In genomic region chr5:127210082-127210481, GRCh38 we compare ENCODE assay signal across 18 cellular contexts.
DNase-seq lines count a peak whose midpoint lies in the region; ATAC-seq, FAIRE-seq and TF ChIP-seq lines count a peak whose summit lies in the region.
"Had no signal": no experiment of that assay in that cellular context is flagged by ENCODE, and none has a peak within 500 bp of the region (broad histone marks: within the 10 kb centered on the region; RNA-seq: fewer than 3 reads in every experiment).

No MANE protein-coding gene starts in this region.

- WGBS in H1 (ENCODE audit: extremely low coverage in 1 of 2, insufficient coverage in 1 of 2, insufficient read length in 1 of 2, insufficient replicate concordance in 2 of 2, low coverage in 1 of 2, low lambda C conversion rate in 2 of 2, missing lambda C conversion rate in 1 of 2), 2 experiments, result 80% methylated on average over 3 of the region's 3 CpGs; no CpG with 5 or more reads in 1 of the 2 experiments

- H3K79me2 ChIP-seq in H1 (ENCODE audit: control insufficient read depth in 1 of 2, insufficient read depth in 2 of 2, low read length in 2 of 2), result no peaks in the 10 kb centered on the region

- H3K4ac ChIP-seq in H1 (replicated peaks; ENCODE audit: insufficient read length, low read depth, low read length), result no peak overlapping the region

- H3K4me2 ChIP-seq in H1 (ENCODE audit: insufficient read depth in 1 of 2, low read depth in 2 of 2, low read length in 2 of 2), result no peak overlapping the region
- H3K4me2 ChIP-seq: PC-9 had no signal

- H3K79me1 ChIP-seq in H1 (ENCODE audit: low read depth, low read length), result no peaks in the 10 kb centered on the region

- no peaks in the 10 kb centered on the region for H3K36me3 ChIP-seq in HEK293 (ENCODE audit: control insufficient read depth in 2 of 2, insufficient read depth in 1 of 2, low read length in 2 of 2)
- H3K36me3 ChIP-seq in H1 (ENCODE audit: control insufficient read depth in 2 of 4, insufficient read depth in 4 of 4, low read length in 3 of 4), result no peaks in the 10 kb centered on the region

- H2BK120ac ChIP-seq in H1 (replicated peaks; ENCODE audit: low read depth, low read length), result no peak overlapping the region

- no peak overlapping the region for H3K14ac ChIP-seq in H1 (ENCODE audit: insufficient read length)

- no peak for FAIRE-seq in H1 (lab: Jason Lieb, UNC)
- FAIRE-seq: keratinocyte had no signal

- H4K5ac ChIP-seq in H1 (ENCODE audit: insufficient read length, low read depth, low read length), result no peak overlapping the region

- H3K4me3 ChIP-seq in HEK293 (ENCODE audit: low read depth, low read length) (no peak overlapping the region), H1 (ENCODE audit: extremely low read depth in 1 of 4, insufficient read depth in 2 of 4, low read depth in 3 of 4, low read length in 4 of 4) (no peak overlapping the region)
- H3K4me3 ChIP-seq: lung, PC-9 had no signal

- POLR2A ChIA-PET in HEK293 (lab: Yijun Ruan, JAX) (no interaction called here), H1 (lab: Charles Lee; ENCODE audit: partially characterized antibody) (no interaction called here)

- H3K18ac ChIP-seq in H1 (ENCODE audit: extremely low read depth, low read length), result no peak overlapping the region

- no peak for TF ChIP-seq EP300 in H1 (IDR thresholded peaks at IDR 0.05; ENCODE audit: borderline replicate concordance in 1 of 2, low read depth in 2 of 2, low read length in 2 of 2)

- TF ChIP-seq POLR2A in H1 (IDR thresholded peaks at IDR 0.05; ENCODE audit: control extremely low read depth in 1 of 2, low read depth in 2 of 2, low read length in 2 of 2), result no peak

- no peaks in the 10 kb centered on the region for H4K20me1 ChIP-seq in H1 (replicated peaks in 1 of 2; ENCODE audit: control insufficient read depth in 1 of 2, insufficient read depth in 2 of 2, low read length in 2 of 2)

- no peak overlapping the region for H3K27ac ChIP-seq in HEK293 (ENCODE audit: extremely low read depth, low read depth, low read length)
- no peak overlapping the region for H3K27ac ChIP-seq in H1 (ENCODE audit: low read depth, low read length)
- no peak overlapping the region for H3K27ac ChIP-seq in caudate nucleus (ENCODE audit: low read depth, low read length)
- H3K27ac ChIP-seq: epithelial cell of prostate, foreskin keratinocyte, PC-9 had no signal

- H2BK20ac ChIP-seq in H1 (ENCODE audit: low read length), result no peak overlapping the region

- H3K9me3 ChIP-seq in HEK293 (ENCODE audit: control insufficient read depth, insufficient read depth, low read depth, low read length) (no peaks in the 10 kb centered on the region), H1 (ENCODE audit: insufficient read depth in 2 of 2, low read depth in 1 of 2, low read length in 1 of 2) (no peaks in the 10 kb centered on the region)

- H3K9ac ChIP-seq in H1 (replicated peaks in 1 of 4; ENCODE audit: extremely low read depth in 1 of 4, low read depth in 3 of 4, low read length in 3 of 4), result no peak overlapping the region

- H4K8ac ChIP-seq in H1 (ENCODE audit: extremely low read depth, insufficient read depth, low read length), result no peak overlapping the region

- CTCF ChIA-PET in HEK293 (lab: Yijun Ruan, JAX) (no interaction called here), H1 (lab: Charles Lee; ENCODE audit: partially characterized antibody) (no interaction called here)

- H3K4me1 ChIP-seq in HEK293 (ENCODE audit: control insufficient read depth, insufficient read depth, low read length), result peaks cover 8% of the 10 kb centered on the region
- H3K4me1 ChIP-seq in H1 (replicated peaks in 1 of 4; ENCODE audit: control insufficient read depth in 3 of 4, insufficient read depth in 4 of 4, low read length in 3 of 4), result peaks cover 0 to 4% (median 0%) of the 10 kb centered on the region in 4 experiments; a peak in 3 of 7 replicates

- H4K91ac ChIP-seq in H1 (replicated peaks; ENCODE audit: insufficient read length, low read length), result no peak overlapping the region

- TF ChIP-seq CTCF in HEK293 (tag by site-specific recombination; IDR thresholded peaks at IDR 0.05) (no peak), H1 (IDR thresholded peaks at IDR 0.05; ENCODE audit: control extremely low read depth in 1 of 3, insufficient read depth in 1 of 3, low read depth in 1 of 3, low read length in 3 of 3) (no peak)

- ATAC-seq in GM21526 (IDR thresholded peaks at IDR 0.05; ENCODE audit: low FRiP score, unreplicated experiment), result no peak
- no peak for ATAC-seq in HG03097 (IDR thresholded peaks at IDR 0.05; ENCODE audit: low FRiP score, unreplicated experiment)
- ATAC-seq: foreskin keratinocyte, HCT116 had no signal

- H2BK15ac ChIP-seq in H1 (ENCODE audit: low read length), result no peak overlapping the region

- no peak overlapping the region for H2AFZ ChIP-seq in H1 (ENCODE audit: low read length)
- H2AFZ ChIP-seq: PC-9 had no signal

- no peak overlapping the region for H3K56ac ChIP-seq in H1 (replicated peaks; ENCODE audit: insufficient read length, low read depth, low read length)

- no peak overlapping the region for H2AK5ac ChIP-seq in H1 (ENCODE audit: low read depth, low read length)

- no peak overlapping the region for H3K23ac ChIP-seq in H1 (ENCODE audit: insufficient read length)

- TF ChIP-seq RAD21 in H1 (IDR thresholded peaks at IDR 0.05 in 1 of 2, conservative IDR thresholded peaks at IDR 0.05 in 1 of 2; ENCODE audit: low read depth in 2 of 2, low read length in 2 of 2), result no peak

- H2BK5ac ChIP-seq in H1 (ENCODE audit: low read depth, low read length), result no peak overlapping the region

- H3K27me3 ChIP-seq in H1 (replicated peaks in 1 of 4; ENCODE audit: control insufficient read depth in 3 of 4, extremely low read depth in 1 of 4, insufficient read depth in 3 of 4, low read length in 3 of 4), result no peaks in the 10 kb centered on the region

- H2BK12ac ChIP-seq in H1 (ENCODE audit: low read depth, low read length), result no peak overlapping the region

- H3K23me2 ChIP-seq in H1 (ENCODE audit: low read depth, low read length), result no peaks in the 10 kb centered on the region

- DNase-seq in COR-L47 (lab: John Stamatoyannopoulos, UW), result peak; percentile 62
- peak; percentile 48 for DNase-seq in NCI-H510A treated with DMSO at 0.1 percent for 48 hours (lab: John Stamatoyannopoulos, UW)
- no peak for DNase-seq in H1 (ENCODE audit: low read depth in 1 of 2, low spot score in 2 of 2)
- DNase-seq in LoVo (ENCODE audit: low spot score), result no peak
- DNase-seq in caudate nucleus (lab: John Stamatoyannopoulos, UW), result no peak
- DNase-seq: activated CD4-positive, alpha-beta T cell treated with anti-CD3 and anti-CD28 coated beads, Interleukin-2, amount 50 U/mL, for 48 hours; activated gamma-delta T cell treated with Interleukin-2 at 50 U/mL for 16 hours; foreskin keratinocyte; NCI-H1436; PC-9; stimulated activated CD8-positive, alpha-beta memory T cell treated with anti-CD3 and anti-CD28 coated beads, Interleukin-4, amount 100 ng/mL, for 48 hours had no signal

TF ChIP-seq in HEK293, 187 proteins besides CTCF, POLR2A, EP300 and RAD21:
- TF ChIP-seq ZNF335 (tag by site-specific recombination; conservative IDR thresholded peaks at IDR 0.05), result peak; percentile 51
- TF ChIP-seq, protein P1, sequence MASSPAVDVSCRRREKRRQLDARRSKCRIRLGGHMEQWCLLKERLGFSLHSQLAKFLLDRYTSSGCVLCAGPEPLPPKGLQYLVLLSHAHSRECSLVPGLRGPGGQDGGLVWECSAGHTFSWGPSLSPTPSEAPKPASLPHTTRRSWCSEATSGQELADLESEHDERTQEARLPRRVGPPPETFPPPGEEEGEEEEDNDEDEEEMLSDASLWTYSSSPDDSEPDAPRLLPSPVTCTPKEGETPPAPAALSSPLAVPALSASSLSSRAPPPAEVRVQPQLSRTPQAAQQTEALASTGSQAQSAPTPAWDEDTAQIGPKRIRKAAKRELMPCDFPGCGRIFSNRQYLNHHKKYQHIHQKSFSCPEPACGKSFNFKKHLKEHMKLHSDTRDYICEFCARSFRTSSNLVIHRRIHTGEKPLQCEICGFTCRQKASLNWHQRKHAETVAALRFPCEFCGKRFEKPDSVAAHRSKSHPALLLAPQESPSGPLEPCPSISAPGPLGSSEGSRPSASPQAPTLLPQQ (tag by site-specific recombination; IDR thresholded peaks at IDR 0.05), result peak; percentile 73
- TF ChIP-seq ZNF391 (tag by site-specific recombination; IDR thresholded peaks at IDR 0.05; ENCODE audit: borderline replicate concordance, low read depth), result no peak

TF ChIP-seq in H1, 55 proteins besides CTCF, POLR2A, EP300 and RAD21:
- TF ChIP-seq CTBP2 (IDR thresholded peaks at IDR 0.05; ENCODE audit: borderline replicate concordance, insufficient read depth, insufficient read length, low read length) (no peak), EZH2 (IDR thresholded peaks at IDR 0.05; ENCODE audit: low read depth, low read length, severe bottlenecking) (no peak), KDM4A (IDR thresholded peaks at IDR 0.05; ENCODE audit: low read depth, low read length, severe bottlenecking) (no peak), E2F6 (IDR thresholded peaks at IDR 0.05) (0 out of 2 replicates have a peak, but pooled peaks have one; percentile 15), GTF2F1 (IDR thresholded peaks at IDR 0.05; ENCODE audit: borderline replicate concordance, low read depth, low read length) (no peak)
- TF ChIP-seq, protein P2, sequence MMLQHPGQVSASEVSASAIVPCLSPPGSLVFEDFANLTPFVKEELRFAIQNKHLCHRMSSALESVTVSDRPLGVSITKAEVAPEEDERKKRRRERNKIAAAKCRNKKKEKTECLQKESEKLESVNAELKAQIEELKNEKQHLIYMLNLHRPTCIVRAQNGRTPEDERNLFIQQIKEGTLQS (IDR thresholded peaks at IDR 0.05; ENCODE audit: insufficient read depth, low read depth, low read length), result no peak

Comparison
In these comparisons a context has a peak if more than half of its experiments do, and no peak if none do; other contexts are left out.
1. DNase-seq: peak in COR-L47 (single experiment) and NCI-H510A treated with DMSO at 0.1 percent for 48 hours (single experiment); none in H1 (0 of 2), LoVo (single experiment) and caudate nucleus (0 of 61).